4 cellular contexts compared by ENCODE assay signal in genomic region chr2:29232041-29232440, GRCh38.
"Had no signal": no experiment of that assay in that cellular context is flagged by ENCODE, and none has a peak within 500 bp of the region (broad histone marks: within the 10 kb centered on the region; RNA-seq: fewer than 3 reads in every experiment).

No MANE protein-coding gene starts in this region.

- ATAC-seq: GM23338 had no signal

- H3K4me3 ChIP-seq: GM23338 had no signal

- DNase-seq: H9, HCEC 1CT, KG1 had no signal

- H2AFZ ChIP-seq: GM23338 had no signal

- H3K4me2 ChIP-seq: GM23338 had no signal
